In the genomic region with DNA sequence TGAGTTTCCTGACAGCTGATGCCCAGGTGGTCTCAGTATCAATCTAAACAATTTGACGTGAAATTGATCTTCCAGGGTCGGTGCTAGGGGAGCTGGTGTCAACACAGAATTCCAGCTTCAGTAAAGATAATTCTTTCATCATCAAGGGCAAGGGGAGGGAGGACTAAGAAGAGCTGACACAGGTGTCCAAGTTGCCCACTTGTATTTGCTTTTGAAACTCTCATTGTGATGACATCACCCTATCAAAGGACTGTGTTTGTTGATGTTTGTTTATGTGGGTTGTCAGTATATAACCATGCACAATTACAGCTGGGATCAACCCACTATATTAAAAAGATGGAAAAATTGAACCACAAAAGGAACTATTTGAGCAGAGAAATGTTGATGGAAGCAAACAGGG, we compare ENCODE assay signal across 18 cellular contexts. TPM values are rescaled to one million over a fixed set of nuclear protein-coding genes. Genes with fewer than 3 reads are reported as not detected.
DNase-seq lines count a peak whose midpoint lies in the region; ATAC-seq and TF ChIP-seq lines count a peak whose summit lies in the region.
"Had no signal": no experiment of that assay in that cellular context is flagged by ENCODE, and none has a peak within 500 bp of the region (broad histone marks: within the 10 kb centered on the region; RNA-seq: fewer than 3 reads in every experiment).

No MANE protein-coding gene starts in this region.

- POLR2A ChIA-PET in CD4-positive, alpha-beta T cell (lab: Charles Lee), result no interaction called here

- CTCF ChIA-PET in CD4-positive, alpha-beta T cell (lab: Charles Lee), result no interaction called here

- intact Hi-C loops in CD4-positive, alpha-beta T cell (cut with DNase I, micrococcal nuclease), result no loop called here

- TF ChIP-seq CTCF in nephron (IDR thresholded peaks at IDR 0.05; ENCODE audit: unreplicated experiment in 3 of 3), result no peak
- TF ChIP-seq CTCF in CD4-positive, alpha-beta T cell (IDR thresholded peaks at IDR 0.05), result no peak

- H3K27me3 ChIP-seq in CD4-positive, alpha-beta T cell (ENCODE audit: control insufficient read depth, insufficient read depth, low read length), result no peaks in the 10 kb centered on the region
- H3K27me3 ChIP-seq: BLaER1 had no signal

- H3K27me3 Mint-ChIP-seq in nephron (ENCODE audit: low read depth), result no peaks in the 10 kb centered on the region
- no peaks in the 10 kb centered on the region for H3K27me3 Mint-ChIP-seq in CD4-positive, alpha-beta T cell
- H3K27me3 Mint-ChIP-seq: CD4-positive, alpha-beta memory T cell had no signal

- no peak for ATAC-seq in GM21576 (IDR thresholded peaks at IDR 0.05; ENCODE audit: unreplicated experiment)
- ATAC-seq in CD4-positive, alpha-beta T cell (ENCODE audit: poor library complexity), result no peak
- ATAC-seq: T-helper 17 cell had no signal

- no peaks in the 10 kb centered on the region for H3K9me3 ChIP-seq in CD4-positive, alpha-beta T cell (ENCODE audit: control insufficient read depth, low read length)
- H3K9me3 ChIP-seq: BLaER1 had no signal

- no peaks in the 10 kb centered on the region for H3K36me3 Mint-ChIP-seq in nephron (ENCODE audit: low read depth)
- no peaks in the 10 kb centered on the region for H3K36me3 Mint-ChIP-seq in CD4-positive, alpha-beta T cell (ENCODE audit: low read depth)
- H3K36me3 Mint-ChIP-seq: CD4-positive, alpha-beta memory T cell had no signal

- H3K4me3 Mint-ChIP-seq in nephron, result no peak overlapping the region
- H3K4me3 Mint-ChIP-seq in CD4-positive, alpha-beta T cell, result no peak overlapping the region
- H3K4me3 Mint-ChIP-seq: CD4-positive, alpha-beta memory T cell; T-helper 17 cell had no signal

- peaks cover 83% of the 10 kb centered on the region for H3K4me1 Mint-ChIP-seq in nephron
- no peaks in the 10 kb centered on the region for H3K4me1 Mint-ChIP-seq in CD4-positive, alpha-beta T cell (ENCODE audit: low read depth)
- H3K4me1 Mint-ChIP-seq: CD4-positive, alpha-beta memory T cell; T-helper 17 cell had no signal

- DNase-seq in NCI-H510A treated with DMSO at 0.1 percent for 48 hours (lab: John Stamatoyannopoulos, UW) (peak; percentile 67), NCI-H510A (lab: John Stamatoyannopoulos, UW) (no peak), DMS53 treated with DMSO at 0.1 percent for 48 hours (lab: John Stamatoyannopoulos, UW; ENCODE audit: unreplicated experiment) (peak; percentile 86), NCI-H748 treated with DMSO at 0.1 percent for 48 hours (lab: John Stamatoyannopoulos, UW) (peak; percentile 80)
- DNase-seq in CD4-positive, alpha-beta T cell, result no peak
- DNase-seq: ACHN; CD4-positive, alpha-beta memory T cell; EL; GF-D8; GOT3; HCEC 1CT; Karpas-422; NCI-H187; NCI-H526 treated with DMSO at 0.1 percent for 48 hours; T-helper 17 cell had no signal

- peak overlapping the region; percentile 21 to 85 (median 82) for H3K27ac Mint-ChIP-seq in nephron
- no peak overlapping the region for H3K27ac Mint-ChIP-seq in CD4-positive, alpha-beta T cell
- H3K27ac Mint-ChIP-seq: CD4-positive, alpha-beta memory T cell; T-helper 17 cell had no signal

- H3K9me3 Mint-ChIP-seq in nephron, result no peaks in the 10 kb centered on the region
- no peaks in the 10 kb centered on the region for H3K9me3 Mint-ChIP-seq in CD4-positive, alpha-beta T cell

- no peak overlapping the region for H3K27ac ChIP-seq in CD4-positive, alpha-beta T cell (ENCODE audit: low read depth, low read length)
- H3K27ac ChIP-seq: BLaER1 had no signal

RNA-seq across cellular contexts. Expression of a gene that starts 48.8 kb away (rescaled TPM):
- under 1 TPM in 1 of 2 experiments, not detected in 1; 0.14 TPM for total RNA-seq in CD4-positive, alpha-beta T cell
- total RNA-seq: CD4-positive, alpha-beta memory T cell had no signal

Comparison
In these comparisons a context has a peak if more than half of its experiments do, and no peak if none do; other contexts are left out.
1. DNase-seq: peak in NCI-H510A treated with DMSO at 0.1 percent for 48 hours (single experiment), DMS53 treated with DMSO at 0.1 percent for 48 hours (single experiment) and NCI-H748 treated with DMSO at 0.1 percent for 48 hours (single experiment); none in NCI-H510A (single experiment) and CD4-positive, alpha-beta T cell (0 of 10).